Comparison of ENCODE assay signal across 9 cellular contexts in the genomic region with DNA sequence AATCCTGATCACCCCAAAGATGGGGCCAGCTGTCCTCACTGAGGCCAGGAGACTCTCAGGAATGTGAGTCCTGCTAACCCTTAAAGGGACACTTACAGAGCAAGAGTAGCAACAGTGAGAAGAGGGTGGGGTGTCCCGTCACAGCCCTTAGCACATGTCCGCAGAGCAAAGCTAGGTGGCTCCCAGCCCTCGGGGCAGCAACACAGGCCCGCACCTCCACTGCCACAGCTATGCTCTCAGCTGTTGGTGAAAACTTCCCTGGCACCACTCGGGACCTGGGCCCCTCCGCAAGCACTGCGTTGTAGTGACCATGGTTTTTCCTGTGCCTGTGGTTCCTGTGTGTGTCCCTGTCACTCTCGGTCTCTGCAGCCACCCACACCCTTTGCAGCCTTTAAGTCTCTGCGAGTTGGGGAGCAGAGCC.
A peak's percentile ranks its signal among the peaks of the same experiment; 100 is the strongest.
DNase-seq lines count a peak whose midpoint lies in the region; ATAC-seq and TF ChIP-seq lines count a peak whose summit lies in the region.
"Had no signal": no experiment of that assay in that cellular context is flagged by ENCODE, and none has a peak within 500 bp of the region (broad histone marks: within the 10 kb centered on the region; RNA-seq: fewer than 3 reads in every experiment).

No MANE protein-coding gene starts in this region.

- H3K27me3 Mint-ChIP-seq in CD14-positive monocyte (ENCODE audit: low read depth in 3 of 3), result peaks cover 6 to 13% (median 8%) of the 10 kb centered on the region in 3 donors

- peaks cover 0 to 16% (median 5%) of the 10 kb centered on the region in 7 donors for H3K9me3 Mint-ChIP-seq in CD14-positive monocyte

- peak overlapping the region; percentile 84 to 94 for H3K4me3 Mint-ChIP-seq in CD14-positive monocyte

- TF ChIP-seq EP300 in SK-N-SH (IDR thresholded peaks at IDR 0.05; ENCODE audit: borderline replicate concordance in 1 of 2, low read depth in 1 of 2, low read length in 1 of 2), result no peak

- H3K36me3 Mint-ChIP-seq in CD14-positive monocyte, result no peaks in the 10 kb centered on the region

- H3K4me1 ChIP-seq in SK-N-SH (ENCODE audit: control insufficient read depth in 1 of 2, insufficient read depth in 2 of 2, low read depth in 1 of 2, low read length in 1 of 2) (peaks cover 0 to 10% of the 10 kb centered on the region in 2 experiments; a peak in 1 of 4 replicates), psoas muscle (no peaks in the 10 kb centered on the region)

- DNase-seq in CD14-positive monocyte (ENCODE audit: low spot score), result no peak
- no peak for DNase-seq in SK-N-SH
- no peak for DNase-seq in fibroblast of villous mesenchyme (ENCODE audit: low read depth)
- no peak for DNase-seq in psoas muscle
- no peak for DNase-seq in NOMO-1 (lab: John Stamatoyannopoulos, UW; ENCODE audit: unreplicated experiment in 2 of 2)
- DNase-seq in DMS53 treated with DMSO at 0.1 percent for 48 hours (lab: John Stamatoyannopoulos, UW; ENCODE audit: unreplicated experiment), result no peak
- no peak for DNase-seq in kidney tubule cell (ENCODE audit: low spot score)

- no peaks in the 10 kb centered on the region for H3K9me2 ChIP-seq in SK-N-SH

- POLR2A ChIA-PET in SK-N-SH (lab: Yijun Ruan, JAX), result no interaction called here

- no peaks in the 10 kb centered on the region for H4K20me1 ChIP-seq in SK-N-SH (ENCODE audit: insufficient read depth)

- H3K27me3 ChIP-seq in SK-N-SH (ENCODE audit: insufficient read depth) (no peaks in the 10 kb centered on the region), psoas muscle (ENCODE audit: insufficient read depth in 3 of 3, low read length in 2 of 3) (peaks cover 0 to 12% (median 0%) of the 10 kb centered on the region in 3 donors)

- no peak overlapping the region for H3K9ac ChIP-seq in SK-N-SH

- H3K9me3 ChIP-seq in SK-N-SH, result no peaks in the 10 kb centered on the region
- no peaks in the 10 kb centered on the region for H3K9me3 ChIP-seq in psoas muscle

- ATAC-seq in psoas muscle (peak in 3 of 4 donors; percentile 19 to 75 (median 51)), HG02981 (IDR thresholded peaks at IDR 0.05; ENCODE audit: unreplicated experiment) (no peak)

- H3F3A ChIP-seq in SK-N-SH (replicated peaks; ENCODE audit: insufficient read depth), result no peaks in the 10 kb centered on the region

- H3K79me2 ChIP-seq in SK-N-SH (ENCODE audit: insufficient read depth), result no peaks in the 10 kb centered on the region

- H3K27ac ChIP-seq in SK-N-SH (ENCODE audit: low read depth in 2 of 2, low read length in 1 of 2) (no peak overlapping the region), psoas muscle (no peak overlapping the region)
- H3K27ac ChIP-seq: epithelial cell of prostate had no signal

- TF ChIP-seq RAD21 in SK-N-SH (IDR thresholded peaks at IDR 0.05; ENCODE audit: low read length), result no peak

- H3K4me3 ChIP-seq in SK-N-SH (ENCODE audit: low read depth in 2 of 2, low read length in 1 of 2), result peak overlapping the region; percentile 39 to 43; a peak in 3 of 4 replicates
- peak overlapping the region; percentile 52 for H3K4me3 ChIP-seq in fibroblast of villous mesenchyme (ENCODE audit: low read depth, low read length)
- peak overlapping the region; percentile 65 for H3K4me3 ChIP-seq in psoas muscle

- no peak overlapping the region for H2AFZ ChIP-seq in SK-N-SH (ENCODE audit: low read depth)

- H3K36me3 ChIP-seq in SK-N-SH (replicated peaks in 1 of 2; ENCODE audit: control insufficient read depth in 1 of 2, insufficient read depth in 2 of 2, low read length in 1 of 2) (no peaks in the 10 kb centered on the region), psoas muscle (ENCODE audit: insufficient read depth in 1 of 2, low read depth in 1 of 2) (no peaks in the 10 kb centered on the region)

- CTCF ChIA-PET in SK-N-SH (lab: Yijun Ruan, JAX), result interaction anchor here (0.9 to 1.8 kb wide), 3 partner anchors 10 to 272 kb away, joined by 4 to 5 read pairs (median 4); no protein-coding TSS in a partner anchor

- H3K4me1 Mint-ChIP-seq in CD14-positive monocyte, result peaks cover 36% of the 10 kb centered on the region

- intact Hi-C loops in CD14-positive monocyte (cut with micrococcal nuclease), result no loop called here
- intact Hi-C loops in psoas muscle (cut with DNase I), result no loop called here

- TF ChIP-seq CTCF in CD14-positive monocyte (IDR thresholded peaks at IDR 0.05) (no peak), SK-N-SH (IDR thresholded peaks at IDR 0.05) (no peak), fibroblast of villous mesenchyme (IDR thresholded peaks at IDR 0.05; ENCODE audit: insufficient read depth, low read depth, low read length) (no peak), psoas muscle (IDR thresholded peaks at IDR 0.05) (no peak)

- WGBS in SK-N-SH (ENCODE audit: low lambda C conversion rate), result 55% methylated on average over 7 of the region's 9 CpGs
- WGBS in psoas muscle, 3 donors, result 41 to 57% (median 50%) methylated on average over 9 of the region's 9 CpGs

- H3K27ac Mint-ChIP-seq in CD14-positive monocyte, result peak overlapping the region in 3 of 7 donors; percentile 7 to 88 (median 56)

- peak overlapping the region; percentile 63; the same call in 1 of the 2 replicates for H3K4me2 ChIP-seq in SK-N-SH

TF ChIP-seq in SK-N-SH, 30 proteins besides CTCF, POLR2A, EP300 and RAD21 (continues in another document):
- TF ChIP-seq TCF12 (IDR thresholded peaks at IDR 0.05), result no peak
- no peak for TF ChIP-seq TEAD4 (IDR thresholded peaks at IDR 0.05; ENCODE audit: borderline replicate concordance, insufficient read depth)
- TF ChIP-seq SIN3A (IDR thresholded peaks at IDR 0.05; ENCODE audit: borderline replicate concordance, low read depth, low read length), result no peak
- TF ChIP-seq, protein P1, sequence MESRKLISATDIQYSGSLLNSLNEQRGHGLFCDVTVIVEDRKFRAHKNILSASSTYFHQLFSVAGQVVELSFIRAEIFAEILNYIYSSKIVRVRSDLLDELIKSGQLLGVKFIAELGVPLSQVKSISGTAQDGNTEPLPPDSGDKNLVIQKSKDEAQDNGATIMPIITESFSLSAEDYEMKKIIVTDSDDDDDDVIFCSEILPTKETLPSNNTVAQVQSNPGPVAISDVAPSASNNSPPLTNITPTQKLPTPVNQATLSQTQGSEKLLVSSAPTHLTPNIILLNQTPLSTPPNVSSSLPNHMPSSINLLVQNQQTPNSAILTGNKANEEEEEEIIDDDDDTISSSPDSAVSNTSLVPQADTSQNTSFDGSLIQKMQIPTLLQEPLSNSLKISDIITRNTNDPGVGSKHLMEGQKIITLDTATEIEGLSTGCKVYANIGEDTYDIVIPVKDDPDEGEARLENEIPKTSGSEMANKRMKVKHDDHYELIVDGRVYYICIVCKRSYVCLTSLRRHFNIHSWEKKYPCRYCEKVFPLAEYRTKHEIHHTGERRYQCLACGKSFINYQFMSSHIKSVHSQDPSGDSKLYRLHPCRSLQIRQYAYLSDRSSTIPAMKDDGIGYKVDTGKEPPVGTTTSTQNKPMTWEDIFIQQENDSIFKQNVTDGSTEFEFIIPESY (IDR thresholded peaks at IDR 0.05; ENCODE audit: borderline replicate concordance, low read depth), result no peak
- TF ChIP-seq NRF1 (IDR thresholded peaks at IDR 0.05; ENCODE audit: low read depth, low read length), result no peak
- TF ChIP-seq GATA2 (CRISPR knock-in tag; IDR thresholded peaks at IDR 0.05), result no peak
- TF ChIP-seq, protein P2, sequence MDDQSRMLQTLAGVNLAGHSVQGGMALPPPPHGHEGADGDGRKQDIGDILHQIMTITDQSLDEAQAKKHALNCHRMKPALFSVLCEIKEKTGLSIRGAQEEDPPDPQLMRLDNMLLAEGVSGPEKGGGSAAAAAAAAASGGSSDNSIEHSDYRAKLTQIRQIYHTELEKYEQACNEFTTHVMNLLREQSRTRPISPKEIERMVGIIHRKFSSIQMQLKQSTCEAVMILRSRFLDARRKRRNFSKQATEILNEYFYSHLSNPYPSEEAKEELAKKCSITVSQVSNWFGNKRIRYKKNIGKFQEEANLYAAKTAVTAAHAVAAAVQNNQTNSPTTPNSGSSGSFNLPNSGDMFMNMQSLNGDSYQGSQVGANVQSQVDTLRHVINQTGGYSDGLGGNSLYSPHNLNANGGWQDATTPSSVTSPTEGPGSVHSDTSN (IDR thresholded peaks at IDR 0.05), result no peak
- TF ChIP-seq POLR2AphosphoS5 (IDR thresholded peaks at IDR 0.05; ENCODE audit: low read depth, low read length), result no peak
- TF ChIP-seq RCOR1 (IDR thresholded peaks at IDR 0.05; ENCODE audit: low read length), result no peak
- TF ChIP-seq, protein P3, sequence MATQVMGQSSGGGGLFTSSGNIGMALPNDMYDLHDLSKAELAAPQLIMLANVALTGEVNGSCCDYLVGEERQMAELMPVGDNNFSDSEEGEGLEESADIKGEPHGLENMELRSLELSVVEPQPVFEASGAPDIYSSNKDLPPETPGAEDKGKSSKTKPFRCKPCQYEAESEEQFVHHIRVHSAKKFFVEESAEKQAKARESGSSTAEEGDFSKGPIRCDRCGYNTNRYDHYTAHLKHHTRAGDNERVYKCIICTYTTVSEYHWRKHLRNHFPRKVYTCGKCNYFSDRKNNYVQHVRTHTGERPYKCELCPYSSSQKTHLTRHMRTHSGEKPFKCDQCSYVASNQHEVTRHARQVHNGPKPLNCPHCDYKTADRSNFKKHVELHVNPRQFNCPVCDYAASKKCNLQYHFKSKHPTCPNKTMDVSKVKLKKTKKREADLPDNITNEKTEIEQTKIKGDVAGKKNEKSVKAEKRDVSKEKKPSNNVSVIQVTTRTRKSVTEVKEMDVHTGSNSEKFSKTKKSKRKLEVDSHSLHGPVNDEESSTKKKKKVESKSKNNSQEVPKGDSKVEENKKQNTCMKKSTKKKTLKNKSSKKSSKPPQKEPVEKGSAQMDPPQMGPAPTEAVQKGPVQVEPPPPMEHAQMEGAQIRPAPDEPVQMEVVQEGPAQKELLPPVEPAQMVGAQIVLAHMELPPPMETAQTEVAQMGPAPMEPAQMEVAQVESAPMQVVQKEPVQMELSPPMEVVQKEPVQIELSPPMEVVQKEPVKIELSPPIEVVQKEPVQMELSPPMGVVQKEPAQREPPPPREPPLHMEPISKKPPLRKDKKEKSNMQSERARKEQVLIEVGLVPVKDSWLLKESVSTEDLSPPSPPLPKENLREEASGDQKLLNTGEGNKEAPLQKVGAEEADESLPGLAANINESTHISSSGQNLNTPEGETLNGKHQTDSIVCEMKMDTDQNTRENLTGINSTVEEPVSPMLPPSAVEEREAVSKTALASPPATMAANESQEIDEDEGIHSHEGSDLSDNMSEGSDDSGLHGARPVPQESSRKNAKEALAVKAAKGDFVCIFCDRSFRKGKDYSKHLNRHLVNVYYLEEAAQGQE (IDR thresholded peaks at IDR 0.05; ENCODE audit: low read depth, low read length), result no peak
- TF ChIP-seq, protein P4, sequence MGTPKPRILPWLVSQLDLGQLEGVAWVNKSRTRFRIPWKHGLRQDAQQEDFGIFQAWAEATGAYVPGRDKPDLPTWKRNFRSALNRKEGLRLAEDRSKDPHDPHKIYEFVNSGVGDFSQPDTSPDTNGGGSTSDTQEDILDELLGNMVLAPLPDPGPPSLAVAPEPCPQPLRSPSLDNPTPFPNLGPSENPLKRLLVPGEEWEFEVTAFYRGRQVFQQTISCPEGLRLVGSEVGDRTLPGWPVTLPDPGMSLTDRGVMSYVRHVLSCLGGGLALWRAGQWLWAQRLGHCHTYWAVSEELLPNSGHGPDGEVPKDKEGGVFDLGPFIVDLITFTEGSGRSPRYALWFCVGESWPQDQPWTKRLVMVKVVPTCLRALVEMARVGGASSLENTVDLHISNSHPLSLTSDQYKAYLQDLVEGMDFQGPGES (IDR thresholded peaks at IDR 0.05; ENCODE audit: low read depth, low read length), result no peak
